37 cellular contexts compared by ENCODE assay signal in genomic region chr21:14251336-14251735, GRCh38. TPM values are rescaled to one million over a fixed set of nuclear protein-coding genes. Genes with fewer than 3 reads are reported as not detected.
"Had no signal": no experiment of that assay in that cellular context is flagged by ENCODE, and none has a peak within 500 bp of the region (broad histone marks: within the 10 kb centered on the region; RNA-seq: fewer than 3 reads in every experiment).

No MANE protein-coding gene starts in this region.

- H3K27me3 ChIP-seq: adrenal gland, body of pancreas, breast epithelium had no signal

- H3K36me3 ChIP-seq: adrenal gland, breast epithelium had no signal

- H3K4me1 ChIP-seq: adrenal gland, body of pancreas, breast epithelium had no signal

- ATAC-seq: activated naive CD4-positive, alpha-beta T cell treated with anti-CD3 and anti-CD28 coated beads, Interleukin-2, amount 50 U/mL, for 72 hours; activated T-cell treated with anti-CD3 and anti-CD28 coated beads, Interleukin-2, amount 50 U/mL, for 4 hours; body of pancreas; K562; Right ventricle myocardium inferior had no signal

- DNase-seq: activated B cell treated with CpG ODN at 0.5 μM for 24 hours; activated CD4-positive, alpha-beta memory T cell treated with anti-CD3 and anti-CD28 coated beads for 36 hours; activated CD4-positive, alpha-beta T cell treated with anti-CD3 and anti-CD28 coated beads for 4 hours; activated CD4-positive, alpha-beta T cell treated with anti-CD3 and anti-CD28 coated beads, Interleukin-2, amount 50 U/mL, for 1 hour; activated CD4-positive, CD25-positive, alpha-beta regulatory T cell treated with anti-CD3 and anti-CD28 coated beads, Interleukin-2, amount 50 U/mL, for 72 hours; activated CD8-positive, alpha-beta memory T cell treated with anti-CD3 and anti-CD28 coated beads, Interleukin-2, amount 50 U/mL, for 4 hours; activated gamma-delta T cell treated with Interleukin-2 at 50 U/mL for 16 hours; activated naive CD4-positive, alpha-beta T cell treated with anti-CD3 and anti-CD28 coated beads for 36 hours; activated T-cell treated with anti-CD3 and anti-CD28 coated beads for 4 hours; activated T-cell treated with anti-CD3 and anti-CD28 coated beads, Interleukin-2, amount 50 U/mL, for 4 hours; adrenal gland; body of pancreas; caudate nucleus; cerebellar nuclear complex; NCI-H1092 treated with DMSO at 0.1 percent for 48 hours; NCI-H1436; NCI-H1694; NCI-H1930; NCI-H2081 treated with DMSO at 0.1 percent for 48 hours; NCI-H2171; NCI-H510A; NCI-H69; PC-9; SW 1271; T-helper 1 cell; T-helper 2 cell; T-helper 9 cell had no signal

- H3K9me3 ChIP-seq: adrenal gland, body of pancreas, breast epithelium had no signal

- H3K27ac ChIP-seq: adrenal gland, body of pancreas, breast epithelium, PC-9, RWPE1, VCaP had no signal

- H3K4me3 ChIP-seq: adrenal gland, body of pancreas, breast epithelium, K562, PC-9 had no signal

RNA-seq across cellular contexts. Expression of gene LIPI, which starts 40.6 kb away (rescaled TPM):
- total RNA-seq: activated B cell treated with CpG ODN at 0.5 μM for 24 hours; activated CD4-positive, alpha-beta memory T cell treated with anti-CD3 and anti-CD28 coated beads for 36 hours; activated naive CD4-positive, alpha-beta T cell treated with anti-CD3 and anti-CD28 coated beads for 36 hours; activated naive CD4-positive, alpha-beta T cell treated with anti-CD3 and anti-CD28 coated beads, Interleukin-2, amount 50 U/mL, for 72 hours; activated T-cell treated with anti-CD3 and anti-CD28 coated beads, Interleukin-2, amount 50 U/mL, for 4 hours; activated T-helper 1 cell treated with anti-CD3 and anti-CD28 coated beads, Interleukin-12 subunit alpha, Interleukin-12 subunit beta, Interleukin-2, Interleukin-4 antibody, amounts not matched to agents 30 ng/mL and 10 ng/mL and 1 ng/mL, durations not matched to agents 14 hours and 24 hours and 36 hours; adrenal gland; astrocyte; body of pancreas; breast epithelium; K562; M059J; OCI-LY7; PC-9; Right ventricle myocardium inferior had no signal
